ENCODE assay signal across 8 cellular contexts in genomic region chr4:57109530-57109846, GRCh38. TPM values are rescaled to one million over a fixed set of nuclear protein-coding genes. Genes with fewer than 3 reads are reported as not detected.
DNase-seq lines count a peak whose midpoint lies in the region; ATAC-seq and TF ChIP-seq lines count a peak whose summit lies in the region.

No MANE protein-coding gene starts in this region.

- peaks cover 67% of the 10 kb centered on the region for H3K27me3 Mint-ChIP-seq in activated T-helper 2 cell treated with anti-CD3 and anti-CD28 coated beads, Interferon-gamma antibody, Interleukin-2, Interleukin-4, amounts not matched to agents 10 μg/mL and 5 μg/mL and 100 μg/mL, durations not matched to agents 14 hours and 24 hours and 36 hours (ENCODE audit: low read depth)

- H3K9me3 Mint-ChIP-seq in activated T-helper 2 cell treated with anti-CD3 and anti-CD28 coated beads, Interferon-gamma antibody, Interleukin-2, Interleukin-4, amounts not matched to agents 10 μg/mL and 5 μg/mL and 100 μg/mL, durations not matched to agents 14 hours and 24 hours and 36 hours, result no peaks in the 10 kb centered on the region

- no peaks in the 10 kb centered on the region for H3K36me3 ChIP-seq in HEK293 (ENCODE audit: control insufficient read depth in 2 of 2, insufficient read depth in 1 of 2, low read length in 2 of 2)
- H3K36me3 ChIP-seq in hepatocyte (replicated peaks; ENCODE audit: insufficient read depth, low read depth), result no peaks in the 10 kb centered on the region
- peaks cover 16% of the 10 kb centered on the region for H3K36me3 ChIP-seq in skeletal muscle satellite cell (ENCODE audit: insufficient read depth, low read length)

- WGBS in hepatocyte (ENCODE audit: low lambda C conversion rate, missing lambda C conversion rate), result 22% methylated on average over 27 of the region's 27 CpGs

- H3K9me2 ChIP-seq in hepatocyte (replicated peaks; ENCODE audit: insufficient read depth), result no peaks in the 10 kb centered on the region

- no peak for DNase-seq in activated T-helper 2 cell treated with anti-CD3 and anti-CD28 coated beads, Interferon-gamma antibody, Interleukin-2, Interleukin-4, amounts not matched to agents 10 μg/mL and 5 μg/mL and 100 μg/mL, durations not matched to agents 14 hours and 24 hours and 36 hours (ENCODE audit: low spot score)
- DNase-seq in hepatocyte (ENCODE audit: low spot score) (no peak), SW 1271 (lab: John Stamatoyannopoulos, UW) (no peak)

- TF ChIP-seq CTCF in HEK293 (tag by site-specific recombination; IDR thresholded peaks at IDR 0.05), result no peak
- TF ChIP-seq CTCF in hepatocyte (IDR thresholded peaks at IDR 0.05; ENCODE audit: poor library complexity), result no peak

- POLR2A ChIA-PET in HEK293 (lab: Yijun Ruan, JAX), result interaction anchor here (1.6 kb wide), 1 partner anchor 29 kb away, joined by 4 read pairs; no protein-coding TSS in a partner anchor

- H3K4me1 ChIP-seq in HEK293 (ENCODE audit: control insufficient read depth, insufficient read depth, low read length) (no peaks in the 10 kb centered on the region), hepatocyte (ENCODE audit: insufficient read depth) (no peaks in the 10 kb centered on the region), skeletal muscle satellite cell (ENCODE audit: control insufficient read depth, insufficient read depth, low read length) (peaks cover 46% of the 10 kb centered on the region)

- no peaks in the 10 kb centered on the region for H3K36me3 Mint-ChIP-seq in activated T-helper 2 cell treated with anti-CD3 and anti-CD28 coated beads, Interferon-gamma antibody, Interleukin-2, Interleukin-4, amounts not matched to agents 10 μg/mL and 5 μg/mL and 100 μg/mL, durations not matched to agents 14 hours and 24 hours and 36 hours (ENCODE audit: low read depth)

- H3K9ac ChIP-seq in skeletal muscle satellite cell (ENCODE audit: low read depth, low read length), result peak overlapping the region; percentile 94

- H3K27ac Mint-ChIP-seq in activated T-helper 2 cell treated with anti-CD3 and anti-CD28 coated beads, Interferon-gamma antibody, Interleukin-2, Interleukin-4, amounts not matched to agents 10 μg/mL and 5 μg/mL and 100 μg/mL, durations not matched to agents 14 hours and 24 hours and 36 hours, result no peak overlapping the region

- H3K27me3 ChIP-seq in hepatocyte (peaks cover 16% of the 10 kb centered on the region), skeletal muscle satellite cell (ENCODE audit: control insufficient read depth, insufficient read depth, low read length) (no peaks in the 10 kb centered on the region)

- no peak for ATAC-seq in activated CD4-positive, CD25-positive, alpha-beta regulatory T cell treated with anti-CD3 and anti-CD28 coated beads, Interleukin-2, amount 50 U/mL, for 24 hours
- ATAC-seq in GM18858 (IDR thresholded peaks at IDR 0.05; ENCODE audit: unreplicated experiment) (no peak), HG03139 (IDR thresholded peaks at IDR 0.05; ENCODE audit: unreplicated experiment) (no peak)

- H4K20me1 ChIP-seq in hepatocyte (ENCODE audit: insufficient read depth, poor library complexity, severe bottlenecking), result no peaks in the 10 kb centered on the region

- H3K4me2 ChIP-seq in hepatocyte, result peak overlapping the region; percentile 75
- peak overlapping the region; percentile 86 for H3K4me2 ChIP-seq in skeletal muscle satellite cell (ENCODE audit: low read length)

- H3K79me2 ChIP-seq in hepatocyte, result no peaks in the 10 kb centered on the region

- H3K4me3 Mint-ChIP-seq in activated T-helper 2 cell treated with anti-CD3 and anti-CD28 coated beads, Interferon-gamma antibody, Interleukin-2, Interleukin-4, amounts not matched to agents 10 μg/mL and 5 μg/mL and 100 μg/mL, durations not matched to agents 14 hours and 24 hours and 36 hours (ENCODE audit: low read depth), result peak overlapping the region; percentile 47

- no peaks in the 10 kb centered on the region for H3K9me3 ChIP-seq in HEK293 (ENCODE audit: control insufficient read depth, insufficient read depth, low read depth, low read length)
- no peaks in the 10 kb centered on the region for H3K9me3 ChIP-seq in hepatocyte (ENCODE audit: low read depth)
- no peaks in the 10 kb centered on the region for H3K9me3 ChIP-seq in skeletal muscle satellite cell (replicated peaks; ENCODE audit: low read length)

- H3K4me3 ChIP-seq in HEK293 (ENCODE audit: low read depth, low read length) (peak overlapping the region; percentile 46), hepatocyte (peak overlapping the region; percentile 6), skeletal muscle satellite cell (ENCODE audit: low read length) (peak overlapping the region; percentile 98)

- peak overlapping the region; percentile 86 for H2AFZ ChIP-seq in hepatocyte

- CTCF ChIA-PET in HEK293 (lab: Yijun Ruan, JAX), result interaction anchor here (0.9 to 1.9 kb wide), 3 partner anchors 10 to 71 kb away, joined by 3 to 8 read pairs (median 5); no protein-coding TSS in a partner anchor

- H3K27ac ChIP-seq in HEK293 (ENCODE audit: extremely low read depth, low read depth, low read length), result peak overlapping the region; percentile 69; the same call in 1 of the 2 replicates
- H3K27ac ChIP-seq in hepatocyte, result no peak overlapping the region

- intact Hi-C loops in activated T-helper 2 cell treated with anti-CD3 and anti-CD28 coated beads, Interferon-gamma antibody, Interleukin-2, Interleukin-4, amounts not matched to agents 10 μg/mL and 5 μg/mL and 100 μg/mL, durations not matched to agents 14 hours and 24 hours and 36 hours (cut with micrococcal nuclease), result no loop called here

- H3K4me1 Mint-ChIP-seq in activated T-helper 2 cell treated with anti-CD3 and anti-CD28 coated beads, Interferon-gamma antibody, Interleukin-2, Interleukin-4, amounts not matched to agents 10 μg/mL and 5 μg/mL and 100 μg/mL, durations not matched to agents 14 hours and 24 hours and 36 hours (ENCODE audit: low read depth), result peaks cover 10% of the 10 kb centered on the region

TF ChIP-seq in HEK293, 187 proteins besides CTCF, POLR2A, EP300 and RAD21:
- TF ChIP-seq, protein P1, sequence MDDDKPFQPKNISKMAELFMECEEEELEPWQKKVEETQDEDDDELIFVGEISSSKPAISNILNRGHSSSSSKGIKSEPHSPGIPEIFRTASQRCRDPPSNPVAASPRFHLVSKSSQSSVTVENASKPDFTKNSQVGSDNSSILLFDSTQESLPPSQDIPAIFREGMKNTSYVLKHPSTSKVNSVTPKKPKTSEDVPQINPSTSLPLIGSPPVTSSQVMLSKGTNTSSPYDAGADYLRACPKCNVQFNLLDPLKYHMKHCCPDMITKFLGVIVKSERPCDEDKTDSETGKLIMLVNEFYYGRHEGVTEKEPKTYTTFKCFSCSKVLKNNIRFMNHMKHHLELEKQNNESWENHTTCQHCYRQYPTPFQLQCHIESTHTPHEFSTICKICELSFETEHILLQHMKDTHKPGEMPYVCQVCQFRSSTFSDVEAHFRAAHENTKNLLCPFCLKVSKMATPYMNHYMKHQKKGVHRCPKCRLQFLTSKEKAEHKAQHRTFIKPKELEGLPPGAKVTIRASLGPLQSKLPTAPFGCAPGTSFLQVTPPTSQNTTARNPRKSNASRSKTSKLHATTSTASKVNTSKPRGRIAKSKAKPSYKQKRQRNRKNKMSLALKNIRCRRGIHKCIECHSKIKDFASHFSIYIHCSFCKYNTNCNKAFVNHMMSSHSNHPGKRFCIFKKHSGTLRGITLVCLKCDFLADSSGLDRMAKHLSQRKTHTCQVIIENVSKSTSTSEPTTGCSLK (tag by site-specific recombination; IDR thresholded peaks at IDR 0.05), result no peak
- TF ChIP-seq ZNF629 (tag by site-specific recombination; IDR thresholded peaks at IDR 0.05) (no peak), ZNF19 (tag by site-specific recombination; IDR thresholded peaks at IDR 0.05; ENCODE audit: low read depth) (no peak), ZNF670 (tag by site-specific recombination; IDR thresholded peaks at IDR 0.05; ENCODE audit: low read depth) (no peak), ZNF324 (tag by site-specific recombination; IDR thresholded peaks at IDR 0.05) (no peak), ZNF548 (tag by site-specific recombination; IDR thresholded peaks at IDR 0.05) (no peak), ZNF596 (tag by site-specific recombination; IDR thresholded peaks at IDR 0.05) (no peak), ZNF704 (tag by site-specific recombination; IDR thresholded peaks at IDR 0.05) (no peak), ZNF292 (tag by site-specific recombination; IDR thresholded peaks at IDR 0.05; ENCODE audit: borderline replicate concordance, low read depth) (no peak), SALL2 (tag by site-specific recombination; IDR thresholded peaks at IDR 0.05; ENCODE audit: borderline replicate concordance) (no peak), ZNF223 (tag by site-specific recombination; IDR thresholded peaks at IDR 0.05) (no peak), ZFP37 (tag by site-specific recombination; IDR thresholded peaks at IDR 0.05) (no peak), ZNF335 (tag by site-specific recombination; conservative IDR thresholded peaks at IDR 0.05) (no peak)

RNA-seq across cellular contexts. Expression of gene IGFBP7, which starts 0.7 kb away (rescaled TPM):
- total RNA-seq in activated T-helper 2 cell treated with anti-CD3 and anti-CD28 coated beads, Interferon-gamma antibody, Interleukin-2, Interleukin-4, amounts not matched to agents 10 μg/mL and 5 μg/mL and 100 μg/mL, durations not matched to agents 14 hours and 24 hours and 36 hours, result not detected in 2 replicates
- total RNA-seq in hepatocyte, result 73.4 and 74.0 TPM in 2 replicates
- 122 and 129 TPM in 2 replicates for polyA plus RNA-seq in hepatocyte
- 29.9 and 36.7 TPM in 2 replicates for total RNA-seq in skeletal muscle satellite cell (2012; rRNA removed)

Comparison
In these comparisons a context has a peak if more than half of its experiments do, and no peak if none do; other contexts are left out.
1. H3K4me3 ChIP-seq: peak in every context shown above with its lines; median percentile 98 in skeletal muscle satellite cell; 46 in HEK293; 6 in hepatocyte.
2. RNA of gene IGFBP7, which starts 0.7 kb away (total RNA-seq): 73.4 to 74.0 TPM in hepatocyte; not detected in activated T-helper 2 cell treated with anti-CD3 and anti-CD28 coated beads, Interferon-gamma antibody, Interleukin-2, Interleukin-4, amounts not matched to agents 10 μg/mL and 5 μg/mL and 100 μg/mL, durations not matched to agents 14 hours and 24 hours and 36 hours; every median in the first group is over 10 times any median in the second.